ENCODE assay signal across 26 cellular contexts in the genomic region with DNA sequence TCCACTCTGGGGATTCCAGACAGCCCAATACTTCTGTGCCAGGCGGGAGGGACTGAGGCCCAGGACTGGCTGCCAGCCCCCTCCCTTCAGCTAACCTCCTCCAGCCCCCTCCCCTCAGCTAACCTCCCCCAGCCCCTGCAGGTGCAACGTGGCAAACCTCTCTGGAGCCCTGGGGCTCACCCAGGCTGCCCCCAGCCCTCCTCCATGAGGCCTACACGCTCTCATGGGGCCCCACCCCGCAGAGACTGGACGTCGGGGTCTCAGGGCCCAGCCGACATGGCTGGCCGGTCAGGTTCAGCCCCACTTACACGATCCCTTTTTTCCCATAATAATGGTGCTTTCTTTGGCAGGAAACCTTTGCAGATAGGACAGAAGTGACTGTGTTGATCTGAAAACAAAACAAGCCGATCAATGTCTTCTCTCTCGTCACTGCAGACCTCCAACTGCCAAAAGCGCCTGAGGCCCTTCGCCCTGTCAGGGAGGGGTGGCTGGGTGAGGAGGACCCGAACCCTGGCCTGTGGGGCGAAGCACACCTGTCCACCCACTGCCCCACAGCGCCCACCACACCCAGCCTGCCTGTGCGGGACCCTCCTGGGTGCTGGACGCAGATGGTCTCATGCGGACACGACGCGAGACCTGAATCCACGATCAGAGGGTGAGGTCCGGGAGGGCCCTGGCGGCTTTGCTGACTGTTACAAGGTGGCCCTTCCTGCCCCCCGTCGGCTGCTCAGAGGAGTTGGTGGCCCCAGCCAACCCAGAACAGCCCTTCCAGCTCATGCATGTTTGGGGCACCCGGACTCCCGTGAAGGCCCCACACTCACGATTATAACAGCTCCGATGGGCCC. TPM values are rescaled to one million over a fixed set of nuclear protein-coding genes. Genes with fewer than 3 reads are reported as not detected.
A peak's percentile ranks its signal among the peaks of the same experiment; 100 is the strongest.
DNase-seq lines count a peak whose midpoint lies in the region; ATAC-seq and TF ChIP-seq lines count a peak whose summit lies in the region.
"Had no signal": no experiment of that assay in that cellular context is flagged by ENCODE, and none has a peak within 500 bp of the region (broad histone marks: within the 10 kb centered on the region; RNA-seq: fewer than 3 reads in every experiment).

No MANE protein-coding gene starts in this region.

- peaks cover 41% of the 10 kb centered on the region for H3K36me3 Mint-ChIP-seq in stimulated activated memory B cell treated with anti-CD40 and anti-IgM and Interleukin-4, amounts not matched to agents 10 μg/mL and 1 μg/mL and 100 μg/mL, for 72 hours
- H3K36me3 Mint-ChIP-seq: CD14-positive monocyte; CD8-positive, alpha-beta memory T cell had no signal

- H3K4me3 Mint-ChIP-seq in stimulated activated memory B cell treated with anti-CD40 and anti-IgM and Interleukin-4, amounts not matched to agents 10 μg/mL and 1 μg/mL and 100 μg/mL, for 72 hours = no peak overlapping the region
- H3K4me3 Mint-ChIP-seq: CD14-positive monocyte had no signal

- CTCF ChIA-PET in RWPE1 (lab: Yijun Ruan, JAX) = no interaction called here

- TF ChIP-seq CTCF in RWPE1 (conservative IDR thresholded peaks at IDR 0.05; ENCODE audit: low read depth) = no peak

- no peak for ATAC-seq in left ventricle myocardium superior
- ATAC-seq in left lobe of liver = peak; percentile 47
- ATAC-seq in stimulated activated memory B cell treated with anti-CD40 and anti-IgM and Interleukin-4, amounts not matched to agents 10 μg/mL and 1 μg/mL and 100 μg/mL, for 72 hours = no peak
- no peak for ATAC-seq in GM21390 (IDR thresholded peaks at IDR 0.05; ENCODE audit: unreplicated experiment)
- no peak for ATAC-seq in GM19324 (IDR thresholded peaks at IDR 0.05; ENCODE audit: low FRiP score, unreplicated experiment)
- ATAC-seq in GM19035 (IDR thresholded peaks at IDR 0.05; ENCODE audit: unreplicated experiment) = no peak

- H3K9me3 Mint-ChIP-seq in stimulated activated memory B cell treated with anti-CD40 and anti-IgM and Interleukin-4, amounts not matched to agents 10 μg/mL and 1 μg/mL and 100 μg/mL, for 72 hours = no peaks in the 10 kb centered on the region

- peak overlapping the region; percentile 25 for H3K27ac Mint-ChIP-seq in stimulated activated memory B cell treated with anti-CD40 and anti-IgM and Interleukin-4, amounts not matched to agents 10 μg/mL and 1 μg/mL and 100 μg/mL, for 72 hours
- H3K27ac Mint-ChIP-seq: CD14-positive monocyte had no signal

- DNase-seq in left ventricle myocardium superior (peak; percentile 12), cardiac septum (ENCODE audit: low spot score) (no peak), RWPE1 (ENCODE audit: low spot score) (no peak), left lobe of liver (ENCODE audit: low spot score) (no peak)
- DNase-seq: 8988T; ACHN; BE2C; CD8-positive, alpha-beta memory T cell; DMS153; DND-41; IMR-90; NCI-H1092; NCI-H1417 treated with DMSO at 0.1 percent for 48 hours; NCI-H1694 treated with DMSO at 0.1 percent for 48 hours; NCI-H2081; NCI-H2227 treated with DMSO at 0.1 percent for 48 hours; NCI-H526 treated with DMSO at 0.1 percent for 48 hours; PC-9; SHP77 treated with DMSO at 0.1 percent for 48 hours had no signal

- intact Hi-C loops in left ventricle myocardium superior (cut with micrococcal nuclease) = no loop called here
- intact Hi-C loops in cardiac septum (cut with DNase I) = loop anchor here (2.0 to 10.0 kb wide), 2 partner anchors 172 to 316 kb away; no protein-coding TSS in a partner anchor

- H3K27me3 Mint-ChIP-seq in stimulated activated memory B cell treated with anti-CD40 and anti-IgM and Interleukin-4, amounts not matched to agents 10 μg/mL and 1 μg/mL and 100 μg/mL, for 72 hours = no peaks in the 10 kb centered on the region

- POLR2A ChIA-PET in RWPE1 (lab: Yijun Ruan, JAX; ENCODE audit: low non-redundant PET) = no interaction called here

- peaks cover 43% of the 10 kb centered on the region for H3K4me1 Mint-ChIP-seq in stimulated activated memory B cell treated with anti-CD40 and anti-IgM and Interleukin-4, amounts not matched to agents 10 μg/mL and 1 μg/mL and 100 μg/mL, for 72 hours

- peak overlapping the region; percentile 37 for H3K27ac ChIP-seq in RWPE1
- H3K27ac ChIP-seq: KMS-11, PC-9, SK-N-MC had no signal

RNA-seq across cellular contexts. Expression of gene TRMU, which starts 33.6 kb away (rescaled TPM):
- 44.0 TPM for total RNA-seq in left ventricle myocardium superior
- total RNA-seq in cardiac septum = 34.7 TPM
- 23.6 TPM for total RNA-seq in left lobe of liver
